1 cellular context compared by ENCODE assay signal in genomic region chr18:24138884-24139616, GRCh38.
A peak's percentile ranks its signal among the peaks of the same experiment; 100 is the strongest.
TF ChIP-seq lines count a peak whose summit lies in the region.

Gene CABYR (plus strand): TSS chr18:24139062. CDS start chr18:24143115, 4,053 bp downstream.

TF ChIP-seq in HepG2, 621 proteins besides CTCF, POLR2A, EP300 and RAD21 (continued from another document and continues in another):
- no peak for TF ChIP-seq ZNF407 (CRISPR knock-in tag; IDR thresholded peaks at IDR 0.05; ENCODE audit: not compliant biosample characterization)
- no peak for TF ChIP-seq ZFX (CRISPR knock-in tag; IDR thresholded peaks at IDR 0.05; ENCODE audit: low read depth)
- no peak for TF ChIP-seq CHD4 (IDR thresholded peaks at IDR 0.05; ENCODE audit: borderline replicate concordance, low read length)
- TF ChIP-seq ATF6 (CRISPR knock-in tag; conservative IDR thresholded peaks at IDR 0.05) = no peak
- TF ChIP-seq PITX1 (CRISPR knock-in tag; IDR thresholded peaks at IDR 0.05) = no peak; the same call in 1 of the 2 replicates
- no peak for TF ChIP-seq HOXA5 (CRISPR knock-in tag; IDR thresholded peaks at IDR 0.05)
- no peak for TF ChIP-seq DZIP1 (CRISPR knock-in tag; IDR thresholded peaks at IDR 0.05)
- 0 out of 2 replicates have a peak, but pooled peaks have one; percentile 31 for TF ChIP-seq YEATS4 (CRISPR knock-in tag; IDR thresholded peaks at IDR 0.05; ENCODE audit: borderline replicate concordance)
- no peak for TF ChIP-seq ZNF335 (CRISPR knock-in tag; IDR thresholded peaks at IDR 0.05)
- no peak for TF ChIP-seq KAT2B (IDR thresholded peaks at IDR 0.05; ENCODE audit: borderline replicate concordance, low read depth, low read length)
- TF ChIP-seq ZNF605 (CRISPR knock-in tag; IDR thresholded peaks at IDR 0.05) = no peak
- TF ChIP-seq PAXIP1 (CRISPR knock-in tag; conservative IDR thresholded peaks at IDR 0.05) = no peak
- TF ChIP-seq AGO1 (IDR thresholded peaks at IDR 0.05; ENCODE audit: low read depth, low read length, poor library complexity, severe bottlenecking) = no peak
- TF ChIP-seq HMGXB3 (CRISPR knock-in tag; IDR thresholded peaks at IDR 0.05; ENCODE audit: borderline replicate concordance) = no peak
- TF ChIP-seq E2F1 (CRISPR knock-in tag; IDR thresholded peaks at IDR 0.05) = no peak
- no peak for TF ChIP-seq ZNF263 (CRISPR knock-in tag; IDR thresholded peaks at IDR 0.05)
- TF ChIP-seq RNF2 (conservative IDR thresholded peaks at IDR 0.05; ENCODE audit: low read depth) = no peak
- TF ChIP-seq BCL3 (CRISPR knock-in tag; IDR thresholded peaks at IDR 0.05) = no peak
- TF ChIP-seq ZSCAN12 (CRISPR knock-in tag; IDR thresholded peaks at IDR 0.05) = no peak
- no peak for TF ChIP-seq CHCHD3 (CRISPR knock-in tag; IDR thresholded peaks at IDR 0.05)
- no peak for TF ChIP-seq EHMT2 (IDR thresholded peaks at IDR 0.05; ENCODE audit: borderline replicate concordance, low read depth, low read length)
- no peak for TF ChIP-seq ZEB1 (IDR thresholded peaks at IDR 0.05; ENCODE audit: insufficient replicate concordance, low read depth)
- TF ChIP-seq ZNF556 (CRISPR knock-in tag; IDR thresholded peaks at IDR 0.05; ENCODE audit: borderline replicate concordance) = no peak
